8 cellular contexts compared by ENCODE assay signal in the genomic region with DNA sequence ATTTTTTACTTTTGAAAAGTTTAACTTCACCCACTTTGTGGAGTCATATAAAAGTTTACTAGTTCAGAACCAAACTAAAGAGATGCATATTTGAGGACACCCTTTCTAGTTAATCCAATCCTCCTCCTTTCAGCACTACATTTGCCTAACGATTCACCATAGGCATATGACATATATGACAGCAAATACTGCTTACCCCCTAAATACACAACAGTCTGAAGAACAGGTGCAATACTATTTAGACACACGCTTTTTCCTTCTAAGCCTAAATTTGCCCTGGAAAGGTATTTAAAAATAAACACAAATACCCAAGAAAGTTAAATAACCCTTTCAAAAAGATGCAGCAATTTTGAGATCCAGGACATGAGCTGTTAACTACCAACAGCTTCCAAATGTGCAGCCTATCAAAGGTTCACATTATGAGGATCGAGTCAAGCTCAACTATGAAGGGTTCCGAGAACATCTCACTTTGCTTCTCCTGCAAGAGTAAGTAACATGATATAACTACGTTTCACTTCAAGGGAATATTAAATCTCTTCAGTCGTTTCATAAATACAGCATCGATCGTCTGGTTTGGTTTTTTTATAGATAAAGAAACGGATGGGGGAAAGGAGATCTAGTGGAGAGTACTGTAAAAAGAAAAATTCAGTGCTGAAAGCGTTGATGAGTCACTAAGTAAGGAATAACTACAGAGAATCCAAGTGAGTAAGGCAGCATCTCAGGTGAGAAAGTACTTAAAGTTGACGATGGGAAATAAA. TPM values are rescaled to one million over a fixed set of nuclear protein-coding genes. Genes with fewer than 3 reads are reported as not detected.
DNase-seq lines count a peak whose midpoint lies in the region; ATAC-seq lines count a peak whose summit lies in the region.

No MANE protein-coding gene starts in this region.

- H3K9me3 ChIP-seq in iPS-18c (ENCODE audit: control insufficient read depth, insufficient read depth, low read length): no peaks in the 10 kb centered on the region

- peak overlapping the region; percentile 96 for H3K4me3 ChIP-seq in iPS-18c (ENCODE audit: insufficient read depth, low read depth, low read length)

- intact Hi-C loops in activated T-helper 1 cell treated with anti-CD3 and anti-CD28 coated beads, Interleukin-12 subunit alpha, Interleukin-12 subunit beta, Interleukin-2, Interleukin-4 antibody, amounts not matched to agents 30 ng/mL and 10 ng/mL and 1 ng/mL, durations not matched to agents 14 hours and 24 hours and 36 hours (cut with micrococcal nuclease): loop anchor here (1.0 to 10.0 kb wide), 7 partner anchors 360 to 1233 kb away; partner anchors contain the start of genes ARHGAP5, G2E3, HEATR5A and RNU6-7

- peak overlapping the region; percentile 96 for H3K4me3 Mint-ChIP-seq in activated naive CD4-positive, alpha-beta T cell treated with anti-CD3 and anti-CD28 coated beads, Interleukin-2, amount 50 U/mL, for 24 hours
- peak overlapping the region; percentile 90 for H3K4me3 Mint-ChIP-seq in activated T-helper 1 cell treated with anti-CD3 and anti-CD28 coated beads, Interleukin-12 subunit alpha, Interleukin-12 subunit beta, Interleukin-2, Interleukin-4 antibody, amounts not matched to agents 30 ng/mL and 10 ng/mL and 1 ng/mL, durations not matched to agents 14 hours and 24 hours and 36 hours
- peak overlapping the region; percentile 100 for H3K4me3 Mint-ChIP-seq in stimulated activated memory B cell treated with anti-CD40 and anti-IgM and Interleukin-4, amounts not matched to agents 10 μg/mL and 1 μg/mL and 100 μg/mL, for 72 hours

- DNase-seq in activated naive CD4-positive, alpha-beta T cell treated with Interleukin-2 at 50 U/mL for 16 hours: no peak
- no peak for DNase-seq in activated T-helper 1 cell treated with anti-CD3 and anti-CD28 coated beads, Interleukin-12 subunit alpha, Interleukin-12 subunit beta, Interleukin-2, Interleukin-4 antibody, amounts not matched to agents 30 ng/mL and 10 ng/mL and 1 ng/mL, durations not matched to agents 14 hours and 24 hours and 36 hours (ENCODE audit: low spot score)
- no peak for DNase-seq in central memory CD4-positive, alpha-beta T cell

- H3K27ac Mint-ChIP-seq in activated naive CD4-positive, alpha-beta T cell treated with anti-CD3 and anti-CD28 coated beads, Interleukin-2, amount 50 U/mL, for 24 hours: peak overlapping the region; percentile 90
- H3K27ac Mint-ChIP-seq in activated T-helper 1 cell treated with anti-CD3 and anti-CD28 coated beads, Interleukin-12 subunit alpha, Interleukin-12 subunit beta, Interleukin-2, Interleukin-4 antibody, amounts not matched to agents 30 ng/mL and 10 ng/mL and 1 ng/mL, durations not matched to agents 14 hours and 24 hours and 36 hours: peak overlapping the region; percentile 81
- peak overlapping the region; percentile 98 for H3K27ac Mint-ChIP-seq in stimulated activated memory B cell treated with anti-CD40 and anti-IgM and Interleukin-4, amounts not matched to agents 10 μg/mL and 1 μg/mL and 100 μg/mL, for 72 hours

- ATAC-seq in stimulated activated memory B cell treated with anti-CD40 and anti-IgM and Interleukin-4, amounts not matched to agents 10 μg/mL and 1 μg/mL and 100 μg/mL, for 72 hours: no peak
- no peak for ATAC-seq in GM21367 (IDR thresholded peaks at IDR 0.05; ENCODE audit: unreplicated experiment)
- no peak for ATAC-seq in GM19452 (IDR thresholded peaks at IDR 0.05; ENCODE audit: unreplicated experiment)

- H3K36me3 Mint-ChIP-seq in activated naive CD4-positive, alpha-beta T cell treated with anti-CD3 and anti-CD28 coated beads, Interleukin-2, amount 50 U/mL, for 24 hours: no peaks in the 10 kb centered on the region
- peaks cover 15% of the 10 kb centered on the region for H3K36me3 Mint-ChIP-seq in activated T-helper 1 cell treated with anti-CD3 and anti-CD28 coated beads, Interleukin-12 subunit alpha, Interleukin-12 subunit beta, Interleukin-2, Interleukin-4 antibody, amounts not matched to agents 30 ng/mL and 10 ng/mL and 1 ng/mL, durations not matched to agents 14 hours and 24 hours and 36 hours (ENCODE audit: low read depth)
- peaks cover 15% of the 10 kb centered on the region for H3K36me3 Mint-ChIP-seq in stimulated activated memory B cell treated with anti-CD40 and anti-IgM and Interleukin-4, amounts not matched to agents 10 μg/mL and 1 μg/mL and 100 μg/mL, for 72 hours

- no peaks in the 10 kb centered on the region for H3K27me3 Mint-ChIP-seq in activated naive CD4-positive, alpha-beta T cell treated with anti-CD3 and anti-CD28 coated beads, Interleukin-2, amount 50 U/mL, for 24 hours
- no peaks in the 10 kb centered on the region for H3K27me3 Mint-ChIP-seq in activated T-helper 1 cell treated with anti-CD3 and anti-CD28 coated beads, Interleukin-12 subunit alpha, Interleukin-12 subunit beta, Interleukin-2, Interleukin-4 antibody, amounts not matched to agents 30 ng/mL and 10 ng/mL and 1 ng/mL, durations not matched to agents 14 hours and 24 hours and 36 hours (ENCODE audit: insufficient read depth)
- H3K27me3 Mint-ChIP-seq in stimulated activated memory B cell treated with anti-CD40 and anti-IgM and Interleukin-4, amounts not matched to agents 10 μg/mL and 1 μg/mL and 100 μg/mL, for 72 hours: no peaks in the 10 kb centered on the region

- peaks cover 54% of the 10 kb centered on the region for H3K4me1 Mint-ChIP-seq in activated naive CD4-positive, alpha-beta T cell treated with anti-CD3 and anti-CD28 coated beads, Interleukin-2, amount 50 U/mL, for 24 hours
- H3K4me1 Mint-ChIP-seq in activated T-helper 1 cell treated with anti-CD3 and anti-CD28 coated beads, Interleukin-12 subunit alpha, Interleukin-12 subunit beta, Interleukin-2, Interleukin-4 antibody, amounts not matched to agents 30 ng/mL and 10 ng/mL and 1 ng/mL, durations not matched to agents 14 hours and 24 hours and 36 hours (ENCODE audit: low read depth): peaks cover 52% of the 10 kb centered on the region
- peaks cover 46% of the 10 kb centered on the region for H3K4me1 Mint-ChIP-seq in stimulated activated memory B cell treated with anti-CD40 and anti-IgM and Interleukin-4, amounts not matched to agents 10 μg/mL and 1 μg/mL and 100 μg/mL, for 72 hours

- no peaks in the 10 kb centered on the region for H3K9me3 Mint-ChIP-seq in activated naive CD4-positive, alpha-beta T cell treated with anti-CD3 and anti-CD28 coated beads, Interleukin-2, amount 50 U/mL, for 24 hours
- H3K9me3 Mint-ChIP-seq in activated T-helper 1 cell treated with anti-CD3 and anti-CD28 coated beads, Interleukin-12 subunit alpha, Interleukin-12 subunit beta, Interleukin-2, Interleukin-4 antibody, amounts not matched to agents 30 ng/mL and 10 ng/mL and 1 ng/mL, durations not matched to agents 14 hours and 24 hours and 36 hours: no peaks in the 10 kb centered on the region
- no peaks in the 10 kb centered on the region for H3K9me3 Mint-ChIP-seq in stimulated activated memory B cell treated with anti-CD40 and anti-IgM and Interleukin-4, amounts not matched to agents 10 μg/mL and 1 μg/mL and 100 μg/mL, for 72 hours

RNA-seq across cellular contexts. Expression of gene AP4S1, which starts 0.7 kb away (rescaled TPM):
- 7.9 and 8.5 TPM in 2 replicates for total RNA-seq in activated T-helper 1 cell treated with anti-CD3 and anti-CD28 coated beads, Interleukin-12 subunit alpha, Interleukin-12 subunit beta, Interleukin-2, Interleukin-4 antibody, amounts not matched to agents 30 ng/mL and 10 ng/mL and 1 ng/mL, durations not matched to agents 14 hours and 24 hours and 36 hours

RNA-seq across cellular contexts. Expression of gene STRN3, which starts 1.4 kb away (rescaled TPM):
- 25.9 and 31.3 TPM in 2 replicates for total RNA-seq in activated T-helper 1 cell treated with anti-CD3 and anti-CD28 coated beads, Interleukin-12 subunit alpha, Interleukin-12 subunit beta, Interleukin-2, Interleukin-4 antibody, amounts not matched to agents 30 ng/mL and 10 ng/mL and 1 ng/mL, durations not matched to agents 14 hours and 24 hours and 36 hours
